ENCODE assay signal across 1 cellular context in genomic region chr3:41247590-41247989, GRCh38.
TF ChIP-seq lines count a peak whose summit lies in the region.

No MANE protein-coding gene starts in this region.

TF ChIP-seq in HepG2, 621 proteins besides CTCF, POLR2A, EP300 and RAD21 (continued from another document and continues in another):
- peak; percentile 88; the same call in 1 of the 2 replicates for TF ChIP-seq GFI1 (CRISPR knock-in tag; IDR thresholded peaks at IDR 0.05; ENCODE audit: borderline replicate concordance)
- peak; percentile 65; the same call in 1 of the 2 replicates for TF ChIP-seq PHF21A (CRISPR knock-in tag; IDR thresholded peaks at IDR 0.05)
- TF ChIP-seq NFKBIZ (CRISPR knock-in tag; IDR thresholded peaks at IDR 0.05): 0 out of 2 replicates have a peak, but pooled peaks have one; percentile 33
- TF ChIP-seq SOX6 (IDR thresholded peaks at IDR 0.05): no peak
- peak; percentile 92 for TF ChIP-seq SOX6 (CRISPR knock-in tag; IDR thresholded peaks at IDR 0.05)
- no peak for TF ChIP-seq E2F1 (CRISPR knock-in tag; IDR thresholded peaks at IDR 0.05)
- peak; percentile 49; the same call in 1 of the 2 replicates for TF ChIP-seq ZNF609 (CRISPR knock-in tag; IDR thresholded peaks at IDR 0.05; ENCODE audit: borderline replicate concordance)
- TF ChIP-seq ZNF121 (CRISPR knock-in tag; IDR thresholded peaks at IDR 0.05): peak; percentile 37; the same call in 1 of the 2 replicates
- TF ChIP-seq FOXA3 (CRISPR knock-in tag; IDR thresholded peaks at IDR 0.05): peak; percentile 71
- TF ChIP-seq PCBP2 (optimal IDR thresholded peaks at IDR 0.05; ENCODE audit: low read depth, low read length, poor library complexity, severe bottlenecking): no peak
- peak; percentile 66; the same call in 1 of the 2 replicates for TF ChIP-seq NR2F2 (IDR thresholded peaks at IDR 0.05; ENCODE audit: borderline replicate concordance, low read depth)
- TF ChIP-seq CREM (IDR thresholded peaks at IDR 0.05): peak; percentile 67; the same call in 1 of the 2 replicates
- no peak for TF ChIP-seq CREM (CRISPR knock-in tag; IDR thresholded peaks at IDR 0.05)
- peak; percentile 41; the same call in 1 of the 2 replicates for TF ChIP-seq TFAP4 (IDR thresholded peaks at IDR 0.05; ENCODE audit: borderline replicate concordance, low read depth)
- peak; percentile 94 for TF ChIP-seq TCF7 (IDR thresholded peaks at IDR 0.05; ENCODE audit: low read depth)
- peak; percentile 48; the same call in 1 of the 2 replicates for TF ChIP-seq ARID4A (CRISPR knock-in tag; IDR thresholded peaks at IDR 0.05; ENCODE audit: borderline replicate concordance)
- TF ChIP-seq ETV5 (CRISPR knock-in tag; IDR thresholded peaks at IDR 0.05; ENCODE audit: borderline replicate concordance): peak; percentile 65; the same call in 1 of the 2 replicates
- TF ChIP-seq NCOA2 (CRISPR knock-in tag; IDR thresholded peaks at IDR 0.05): peak; percentile 90
- no peak for TF ChIP-seq TRIM22 (IDR thresholded peaks at IDR 0.05)
- TF ChIP-seq ZNF564 (CRISPR knock-in tag; IDR thresholded peaks at IDR 0.05): peak; percentile 67; the same call in 1 of the 2 replicates
- TF ChIP-seq SKI (IDR thresholded peaks at IDR 0.05; ENCODE audit: partially characterized antibody): peak; percentile 91
- TF ChIP-seq ATF2 (CRISPR knock-in tag; IDR thresholded peaks at IDR 0.05): no peak; the same call in 1 of the 2 replicates
- peak; percentile 69 for TF ChIP-seq MEIS2 (CRISPR knock-in tag; IDR thresholded peaks at IDR 0.05)
- TF ChIP-seq ZNF343 (CRISPR knock-in tag; IDR thresholded peaks at IDR 0.05): no peak
- peak; percentile 41; the same call in 1 of the 2 replicates for TF ChIP-seq ZNF614 (CRISPR knock-in tag; IDR thresholded peaks at IDR 0.05; ENCODE audit: borderline replicate concordance)
- TF ChIP-seq ARID5B (CRISPR knock-in tag; IDR thresholded peaks at IDR 0.05): peak; percentile 91
- peak; percentile 39; the same call in 1 of the 2 replicates for TF ChIP-seq SMAD3 (CRISPR knock-in tag; IDR thresholded peaks at IDR 0.05)
- no peak for TF ChIP-seq HNF1A (IDR thresholded peaks at IDR 0.05; ENCODE audit: low read depth)
- TF ChIP-seq HNF1A (CRISPR knock-in tag; IDR thresholded peaks at IDR 0.05; ENCODE audit: borderline replicate concordance): peak; percentile 82; the same call in 1 of the 2 replicates
- no peak for TF ChIP-seq NBN (conservative IDR thresholded peaks at IDR 0.05)
- TF ChIP-seq ZNF333 (CRISPR knock-in tag; IDR thresholded peaks at IDR 0.05; ENCODE audit: borderline replicate concordance): no peak
- no peak for TF ChIP-seq ZNF737 (CRISPR knock-in tag; IDR thresholded peaks at IDR 0.05; ENCODE audit: borderline replicate concordance)
- no peak for TF ChIP-seq SPEN (CRISPR knock-in tag; IDR thresholded peaks at IDR 0.05; ENCODE audit: low read depth)
- TF ChIP-seq SMC3 (IDR thresholded peaks at IDR 0.05; ENCODE audit: low read length): 0 out of 2 replicates have a peak, but pooled peaks have one; percentile 2
- TF ChIP-seq SOX13 (IDR thresholded peaks at IDR 0.05): 0 out of 2 replicates have a peak, but pooled peaks have one; percentile 36
- TF ChIP-seq SOX13 (CRISPR knock-in tag; conservative IDR thresholded peaks at IDR 0.05 in 1 of 2, IDR thresholded peaks at IDR 0.05 in 1 of 2): peak in 1 of 2 experiments; percentile 94; a peak in 2 of 4 replicates
